ENCODE assay signal across 9 cellular contexts in the genomic region with DNA sequence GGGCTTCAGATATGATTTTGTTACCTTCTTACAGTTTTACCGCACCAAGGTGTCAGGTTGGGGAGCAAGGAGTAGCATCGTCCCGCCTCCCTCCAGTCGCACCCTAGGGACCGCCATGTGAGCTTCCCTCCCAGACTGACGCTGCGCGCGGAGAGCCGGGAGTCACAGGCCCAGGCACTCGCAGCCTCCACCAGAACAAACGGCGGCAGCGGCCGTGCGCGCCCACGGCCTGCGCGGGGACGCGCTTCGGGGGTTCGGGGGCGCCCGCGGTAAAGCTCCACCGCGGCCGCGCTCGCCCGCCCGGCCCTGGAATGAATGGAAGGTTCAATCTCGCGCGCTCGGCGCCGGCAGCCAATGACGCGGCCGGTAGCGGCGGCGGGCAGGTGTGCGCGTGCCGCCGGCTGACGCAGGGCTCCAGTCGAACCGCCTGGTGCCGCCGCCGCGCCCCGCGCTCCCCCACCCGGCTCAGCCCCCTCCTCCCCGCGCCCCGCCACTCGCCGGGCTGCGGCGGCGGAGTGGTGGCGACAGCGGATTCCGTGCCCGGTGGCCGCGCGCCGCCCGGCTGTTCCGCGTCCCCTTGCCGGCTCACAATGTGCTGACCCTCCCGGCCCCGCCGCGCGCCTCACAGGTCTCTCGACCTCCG. TPM values are rescaled to one million over a fixed set of nuclear protein-coding genes. Genes with fewer than 3 reads are reported as not detected.
DNase-seq lines count a peak whose midpoint lies in the region; ATAC-seq and TF ChIP-seq lines count a peak whose summit lies in the region.
"Had no signal": no experiment of that assay in that cellular context is flagged by ENCODE, and none has a peak within 500 bp of the region (broad histone marks: within the 10 kb centered on the region; RNA-seq: fewer than 3 reads in every experiment).

No MANE protein-coding gene starts in this region.

- no TSS peak for BruUV-seq in IMR-90 (replicated peaks; lab: Mats Ljungman, UMichigan)

- POLR2A ChIA-PET in AG04449 (lab: Yijun Ruan, JAX) (no interaction called here), IMR-90 (lab: Charles Lee; ENCODE audit: unreplicated experiment) (no interaction called here)

- ATAC-seq in IMR-90 (ENCODE audit: low read depth) = no peak
- no peak for ATAC-seq in natural killer cell
- ATAC-seq in GM21526 (IDR thresholded peaks at IDR 0.05; ENCODE audit: low FRiP score, unreplicated experiment) = no peak

- no peak for TF ChIP-seq EP300 in esophagus muscularis mucosa (IDR thresholded peaks at IDR 0.05)

- no peak overlapping the region for H4K91ac ChIP-seq in IMR-90 (ENCODE audit: insufficient read depth, low read depth, low read length)

- H3K18ac ChIP-seq in IMR-90 (ENCODE audit: low read depth, low read length) = no peak overlapping the region

- no peaks in the 10 kb centered on the region for H3K36me3 Mint-ChIP-seq in natural killer cell

- no peaks in the 10 kb centered on the region for H4K20me1 ChIP-seq in IMR-90 (ENCODE audit: insufficient read depth, low read length)

- TF ChIP-seq CTCF in AG04449 (IDR thresholded peaks at IDR 0.05; ENCODE audit: insufficient read depth, low read length, missing control alignments) (no peak), IMR-90 (conservative IDR thresholded peaks at IDR 0.05; ENCODE audit: low read depth, low read length) (no peak), esophagus muscularis mucosa (IDR thresholded peaks at IDR 0.05) (no peak), natural killer cell (IDR thresholded peaks at IDR 0.05) (no peak), thyroid gland (IDR thresholded peaks at IDR 0.05) (no peak)

- H3K27ac ChIP-seq in IMR-90 (ENCODE audit: insufficient read depth, low read length) (no peak overlapping the region), esophagus muscularis mucosa (replicated peaks in 1 of 4) (no peak overlapping the region), thyroid gland (no peak overlapping the region)

- no peak overlapping the region for H3K27ac Mint-ChIP-seq in natural killer cell

- H3K23ac ChIP-seq in IMR-90 (ENCODE audit: low read depth, low read length) = no peak overlapping the region

- no peaks in the 10 kb centered on the region for H3K79me1 ChIP-seq in IMR-90 (ENCODE audit: low read depth in 1 of 2, low read length in 2 of 2)

- no peak overlapping the region for H2BK120ac ChIP-seq in IMR-90 (ENCODE audit: low read depth, low read length)

- intact Hi-C loops in IMR-90 (cut with micrococcal nuclease) (no loop called here), esophagus muscularis mucosa (cut with DNase I) (no loop called here), natural killer cell (cut with micrococcal nuclease) (no loop called here), thyroid gland (cut with DNase I) (no loop called here)

- WGBS in IMR-90 (ENCODE audit: extremely low coverage in 2 of 2, insufficient read length in 1 of 2), 2 experiments = 3% methylated on average over 16 of the region's 87 CpGs; no CpG with 5 or more reads in 1 of the 2 experiments
- WGBS in esophagus muscularis mucosa = 31% methylated on average over 6 of the region's 87 CpGs
- 23 to 28% methylated on average over 10 to 16 of the region's 87 CpGs for WGBS in thyroid gland, 2 donors

- H3K14ac ChIP-seq in IMR-90 (replicated peaks; ENCODE audit: low read depth, low read length) = no peak overlapping the region

- DNase-seq in AG04449 (ENCODE audit: low read depth, low spot score) (no peak), IMR-90 (no peak), esophagus muscularis mucosa (ENCODE audit: extremely low spot score) (no peak), natural killer cell (no peak), cerebellar nuclear complex (lab: John Stamatoyannopoulos, UW) (no peak), thyroid gland (no peak), COR-L47 (lab: John Stamatoyannopoulos, UW) (no peak)
- DNase-seq: NCI-H526 treated with DMSO at 0.1 percent for 48 hours had no signal

- no peak for TF ChIP-seq RAD21 in IMR-90 (IDR thresholded peaks at IDR 0.05; ENCODE audit: low read length)

- no peak overlapping the region for H3K4ac ChIP-seq in IMR-90 (ENCODE audit: low read depth, low read length)

- no peak overlapping the region for H2BK5ac ChIP-seq in IMR-90 (ENCODE audit: low read depth, low read length, poor library complexity, severe bottlenecking)

- H3K4me3 ChIP-seq in AG04449 (ENCODE audit: low read depth, low read length) (peak overlapping the region; percentile 51), IMR-90 (ENCODE audit: insufficient read depth, low read depth, low read length) (peak overlapping the region; percentile 28), esophagus muscularis mucosa (peak overlapping the region; percentile 39 to 57 (median 44)), thyroid gland (replicated peaks in 1 of 3) (no peak overlapping the region)

- in situ Hi-C loops in IMR-90 (cut with MboI; ENCODE audit: low sequenced_read_pairs) = loop anchor here (10.0 kb wide), 1 partner anchor 134 kb away; no protein-coding TSS in a partner anchor

- H3K4me1 ChIP-seq in IMR-90 (ENCODE audit: control insufficient read depth, insufficient read depth, low read length) (no peaks in the 10 kb centered on the region; the same call in 1 of the 2 replicates), esophagus muscularis mucosa (peaks cover 5 to 15% (median 12%) of the 10 kb centered on the region in 4 donors), thyroid gland (peaks cover 0 to 6% of the 10 kb centered on the region in 2 donors)

- no peak overlapping the region for H2AK5ac ChIP-seq in IMR-90 (ENCODE audit: low read depth, low read length)

- dilution Hi-C loops in IMR-90 (cut with HindIII; ENCODE audit: low sequenced_read_pairs, unreplicated experiment) = no loop called here

- H2BK20ac ChIP-seq in IMR-90 (ENCODE audit: low read depth, low read length) = no peak overlapping the region

- H3K9ac ChIP-seq in IMR-90 (ENCODE audit: low read depth, low read length) = no peak overlapping the region

- peaks cover 9 to 21% of the 10 kb centered on the region in 2 donors for H3K27me3 Mint-ChIP-seq in natural killer cell (ENCODE audit: low read depth in 2 of 2)

- H3K27me3 ChIP-seq in IMR-90 (ENCODE audit: control insufficient read depth, insufficient read depth, low read length) = peaks cover 17% of the 10 kb centered on the region
- H3K27me3 ChIP-seq in esophagus muscularis mucosa = peaks cover 5 to 93% (median 45%) of the 10 kb centered on the region in 4 donors
- H3K27me3 ChIP-seq in thyroid gland = peaks cover 41% of the 10 kb centered on the region

- no peak overlapping the region for H4K8ac ChIP-seq in IMR-90 (ENCODE audit: low read depth in 2 of 2, low read length in 2 of 2)

- no peak overlapping the region for H4K5ac ChIP-seq in IMR-90 (ENCODE audit: low read depth, low read length)

- no peaks in the 10 kb centered on the region for H3K9me1 ChIP-seq in IMR-90 (ENCODE audit: insufficient read depth, low read length)

- H3K9me3 ChIP-seq in IMR-90 (ENCODE audit: control insufficient read depth, insufficient read depth, low read length) = peaks cover 2% of the 10 kb centered on the region; the same call in 1 of the 2 replicates
- peaks cover 0 to 9% (median 6%) of the 10 kb centered on the region in 4 donors for H3K9me3 ChIP-seq in esophagus muscularis mucosa
- no peaks in the 10 kb centered on the region for H3K9me3 ChIP-seq in thyroid gland

- no peak overlapping the region for H2AK9ac ChIP-seq in IMR-90 (replicated peaks; ENCODE audit: low read depth, low read length, poor library complexity)

- peak overlapping the region; percentile 54 for H3K4me2 ChIP-seq in IMR-90 (ENCODE audit: low read depth, low read length)

- no peaks in the 10 kb centered on the region for H3K9me3 Mint-ChIP-seq in natural killer cell

- H3K4me3 Mint-ChIP-seq in natural killer cell = peak overlapping the region; percentile 31

- H2BK15ac ChIP-seq in IMR-90 (ENCODE audit: low read depth, low read length) = no peak overlapping the region

- no peaks in the 10 kb centered on the region for H3K36me3 ChIP-seq in IMR-90 (ENCODE audit: control insufficient read depth, insufficient read depth, low read length)
- no peaks in the 10 kb centered on the region for H3K36me3 ChIP-seq in esophagus muscularis mucosa
- no peaks in the 10 kb centered on the region for H3K36me3 ChIP-seq in thyroid gland

- H3K4me1 Mint-ChIP-seq in natural killer cell = peaks cover 7 to 11% of the 10 kb centered on the region in 2 donors

- CTCF ChIA-PET in AG04449 (lab: Yijun Ruan, JAX) = interaction anchor here (0.9 to 3.3 kb wide), 3 partner anchors 15 to 138 kb away, joined by 3 to 37 read pairs (median 3); no protein-coding TSS in a partner anchor
- CTCF ChIA-PET in IMR-90 (lab: Yijun Ruan, JAX) = no interaction called here

- TF ChIP-seq POLR2A in IMR-90 (IDR thresholded peaks at IDR 0.05; ENCODE audit: low read depth, low read length) (no peak), esophagus muscularis mucosa (IDR thresholded peaks at IDR 0.05; ENCODE audit: low read depth) (no peak), thyroid gland (IDR thresholded peaks at IDR 0.05) (no peak)

- H2AFZ ChIP-seq in IMR-90 (replicated peaks; ENCODE audit: low read length, poor library complexity) = peak overlapping the region; percentile 88

- no peak overlapping the region for H3K56ac ChIP-seq in IMR-90 (ENCODE audit: extremely low read depth, insufficient read depth, low read length)

TF ChIP-seq in IMR-90, 13 proteins besides CTCF, POLR2A, EP300 and RAD21 (continues in another document):
- TF ChIP-seq ELK1 (IDR thresholded peaks at IDR 0.05; ENCODE audit: borderline replicate concordance, low read depth, low read length) = no peak
- TF ChIP-seq MXI1 (IDR thresholded peaks at IDR 0.05; ENCODE audit: borderline replicate concordance, low read depth, low read length) = no peak
- TF ChIP-seq FOS (IDR thresholded peaks at IDR 0.05; ENCODE audit: low read depth, low read length) = no peak
- TF ChIP-seq RCOR1 (IDR thresholded peaks at IDR 0.05; ENCODE audit: insufficient replicate concordance, low read length) = no peak
- no peak for TF ChIP-seq BHLHE40 (IDR thresholded peaks at IDR 0.05; ENCODE audit: low read depth, low read length)
- no peak for TF ChIP-seq RFX5 (IDR thresholded peaks at IDR 0.05; ENCODE audit: low read depth, low read length)
- no peak for TF ChIP-seq CEBPB (IDR thresholded peaks at IDR 0.05; ENCODE audit: low read depth, low read length)

RNA-seq across cellular contexts. Expression of gene LIN28B, which starts 16.5 kb away (rescaled TPM):
- not detected in 2 replicates for total RNA-seq in IMR-90 (2012; rRNA removed)
- not detected in 2 replicates for polyA plus RNA-seq in IMR-90 (2012; rRNA removed)
- polyA plus RNA-seq in IMR-90 (2012; cell fraction: cytosol; rRNA removed) = not detected in 2 replicates
- polyA plus RNA-seq in IMR-90 (2012; cell fraction: nucleus; rRNA removed; ENCODE audit: low replicate concordance) = not detected in 2 replicates
- total RNA-seq in esophagus muscularis mucosa = not detected
- total RNA-seq in natural killer cell = not detected
- under 1 TPM in 1 of 4 donors, not detected in 3; 0.24 TPM for total RNA-seq in thyroid gland

Comparison
In these comparisons a context has a peak if more than half of its experiments do, and no peak if none do; other contexts are left out.
1. H3K4me3 ChIP-seq: peak in AG04449 (single experiment), IMR-90 (single experiment) and esophagus muscularis mucosa (4 of 4); none in thyroid gland (0 of 3).